In genomic region chr3:185537369-185537970, GRCh38 we compare ENCODE assay signal across 8 cellular contexts. TPM values are rescaled to one million over a fixed set of nuclear protein-coding genes. Genes with fewer than 3 reads are reported as not detected.
A peak's percentile ranks its signal among the peaks of the same experiment; 100 is the strongest.
DNase-seq lines count a peak whose midpoint lies in the region; ATAC-seq and TF ChIP-seq lines count a peak whose summit lies in the region.

No MANE protein-coding gene starts in this region.

- H3K27ac ChIP-seq in right lobe of liver (no peak overlapping the region), upper lobe of right lung (peak overlapping the region; percentile 67)
- H3K27ac ChIP-seq in effector memory CD4-positive, alpha-beta T cell (ENCODE audit: insufficient read depth, low read length, poor library complexity, severe bottlenecking), result no peak overlapping the region

- H3K36me3 ChIP-seq in right lobe of liver (no peaks in the 10 kb centered on the region), upper lobe of right lung (no peaks in the 10 kb centered on the region)
- no peaks in the 10 kb centered on the region for H3K36me3 ChIP-seq in effector memory CD4-positive, alpha-beta T cell (ENCODE audit: control insufficient read depth, insufficient read depth, low read length)

- H3K27me3 ChIP-seq in right lobe of liver (no peaks in the 10 kb centered on the region), upper lobe of right lung (no peaks in the 10 kb centered on the region)
- H3K27me3 ChIP-seq in effector memory CD4-positive, alpha-beta T cell (replicated peaks; ENCODE audit: control insufficient read depth, insufficient read depth, low read length, poor library complexity, severe bottlenecking), result no peaks in the 10 kb centered on the region

- no peak for TF ChIP-seq POLR2A in right lobe of liver (IDR thresholded peaks at IDR 0.05)

- H3K4me1 ChIP-seq in right lobe of liver (no peaks in the 10 kb centered on the region), upper lobe of right lung (peaks cover 3% of the 10 kb centered on the region)
- no peaks in the 10 kb centered on the region for H3K4me1 ChIP-seq in effector memory CD4-positive, alpha-beta T cell (ENCODE audit: control insufficient read depth, insufficient read depth, low read length, poor library complexity, severe bottlenecking)

- in situ Hi-C loops in astrocyte of the cerebellum (cut with HindIII; ENCODE audit: low sequenced_read_pairs), result no loop called here

- H3K4me3 ChIP-seq in astrocyte of the cerebellum (ENCODE audit: low read depth, low read length) (no peak overlapping the region), right lobe of liver (no peak overlapping the region), upper lobe of right lung (no peak overlapping the region)
- no peak overlapping the region for H3K4me3 ChIP-seq in effector memory CD4-positive, alpha-beta T cell (ENCODE audit: insufficient read depth, low read depth, low read length, poor library complexity, severe bottlenecking)

- peak; percentile 99 for ATAC-seq in GM18511 (IDR thresholded peaks at IDR 0.05; ENCODE audit: unreplicated experiment)
- peak; percentile 97 for ATAC-seq in HG02884 (IDR thresholded peaks at IDR 0.05; ENCODE audit: unreplicated experiment)
- peak; percentile 28 to 92 (median 76) for ATAC-seq in right lobe of liver
- ATAC-seq in upper lobe of right lung, result peak; percentile 98

- H3K9me3 ChIP-seq in right lobe of liver, result no peaks in the 10 kb centered on the region
- H3K9me3 ChIP-seq in upper lobe of right lung, result no peaks in the 10 kb centered on the region
- H3K9me3 ChIP-seq in effector memory CD4-positive, alpha-beta T cell (ENCODE audit: control insufficient read depth, low read length), result no peaks in the 10 kb centered on the region

- 29% methylated on average over 9 of the region's 9 CpGs for WGBS in right lobe of liver (ENCODE audit: insufficient coverage, low coverage, low lambda C conversion rate, missing lambda C conversion rate)

- TF ChIP-seq CTCF in astrocyte of the cerebellum (IDR thresholded peaks at IDR 0.05; ENCODE audit: low read depth, low read length, missing control alignments) (no peak), right lobe of liver (IDR thresholded peaks at IDR 0.05) (no peak), upper lobe of right lung (IDR thresholded peaks at IDR 0.05) (no peak)

- intact Hi-C loops in right lobe of liver (cut with DNase I) (no loop called here), upper lobe of right lung (cut with DNase I) (no loop called here)

- DNase-seq in AG08395 (ENCODE audit: low spot score), result peak; percentile 28
- peak; percentile 86 for DNase-seq in NCI-H69 (lab: John Stamatoyannopoulos, UW)
- DNase-seq in astrocyte of the cerebellum (ENCODE audit: low read depth), result peak; percentile 37
- DNase-seq in right lobe of liver, result peak in 1 of 3 donors; percentile 25
- no peak for DNase-seq in upper lobe of right lung
- DNase-seq in effector memory CD4-positive, alpha-beta T cell, result no peak

RNA-seq across cellular contexts. Expression of gene LIPH, which starts 14.9 kb away (rescaled TPM):
- total RNA-seq in right lobe of liver, result 1 to 10 TPM in 2 of 6 experiments, under 1 TPM in 3, not detected in 1; 0.07 to 1.4 (median 0.24) TPM
- total RNA-seq in upper lobe of right lung, result 38.0 TPM

RNA-seq across cellular contexts. Expression of gene TMEM41A, which starts 38.6 kb away (rescaled TPM):
- total RNA-seq in right lobe of liver (10 to 100 TPM; 11.6 to 21.9 (median 13.4) TPM), upper lobe of right lung (31.6 TPM)

RNA-seq across cellular contexts. Expression of gene SENP2, which starts 48.6 kb away (rescaled TPM):
- total RNA-seq in right lobe of liver, result 10 to 100 TPM in 4 of 6 experiments, 1 to 10 TPM in 2; 7.8 to 26.8 (median 17.8) TPM
- total RNA-seq in upper lobe of right lung, result 42.0 TPM

Comparison
In these comparisons a context has a peak if more than half of its experiments do, and no peak if none do; other contexts are left out.
1. DNase-seq: peak in AG08395 (single experiment), NCI-H69 (single experiment) and astrocyte of the cerebellum (single experiment); none in upper lobe of right lung (single experiment) and effector memory CD4-positive, alpha-beta T cell (0 of 3).
2. RNA of gene LIPH, which starts 14.9 kb away (total RNA-seq): 38.0 TPM in upper lobe of right lung (single experiment); 0.07 to 1.4 TPM in right lobe of liver; every median in the first group is over 10 times any median in the second.
3. Peak in every context shown above with its lines, with median percentiles within 50 percentile points of each other: ATAC-seq.